3 cellular contexts compared by ENCODE assay signal in genomic region chr1:209844695-209845404, GRCh38.
TF ChIP-seq lines count a peak whose summit lies in the region.

No MANE protein-coding gene starts in this region.

TF ChIP-seq in SK-N-SH, 30 proteins besides CTCF, POLR2A, EP300 and RAD21:
- TF ChIP-seq, protein P1, sequence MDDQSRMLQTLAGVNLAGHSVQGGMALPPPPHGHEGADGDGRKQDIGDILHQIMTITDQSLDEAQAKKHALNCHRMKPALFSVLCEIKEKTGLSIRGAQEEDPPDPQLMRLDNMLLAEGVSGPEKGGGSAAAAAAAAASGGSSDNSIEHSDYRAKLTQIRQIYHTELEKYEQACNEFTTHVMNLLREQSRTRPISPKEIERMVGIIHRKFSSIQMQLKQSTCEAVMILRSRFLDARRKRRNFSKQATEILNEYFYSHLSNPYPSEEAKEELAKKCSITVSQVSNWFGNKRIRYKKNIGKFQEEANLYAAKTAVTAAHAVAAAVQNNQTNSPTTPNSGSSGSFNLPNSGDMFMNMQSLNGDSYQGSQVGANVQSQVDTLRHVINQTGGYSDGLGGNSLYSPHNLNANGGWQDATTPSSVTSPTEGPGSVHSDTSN (IDR thresholded peaks at IDR 0.05): peak; percentile 37; the same call in 1 of the 2 replicates
- TF ChIP-seq RFX5 (IDR thresholded peaks at IDR 0.05; ENCODE audit: low read length): no peak
TF ChIP-seq in SK-N-SH: peak in this region for 1.

TF ChIP-seq in SK-N-SH treated with all-trans-retinoic acid at 6 μM for 48 hours, 23 proteins besides CTCF, POLR2A, EP300 and RAD21:
- TF ChIP-seq, protein P2, sequence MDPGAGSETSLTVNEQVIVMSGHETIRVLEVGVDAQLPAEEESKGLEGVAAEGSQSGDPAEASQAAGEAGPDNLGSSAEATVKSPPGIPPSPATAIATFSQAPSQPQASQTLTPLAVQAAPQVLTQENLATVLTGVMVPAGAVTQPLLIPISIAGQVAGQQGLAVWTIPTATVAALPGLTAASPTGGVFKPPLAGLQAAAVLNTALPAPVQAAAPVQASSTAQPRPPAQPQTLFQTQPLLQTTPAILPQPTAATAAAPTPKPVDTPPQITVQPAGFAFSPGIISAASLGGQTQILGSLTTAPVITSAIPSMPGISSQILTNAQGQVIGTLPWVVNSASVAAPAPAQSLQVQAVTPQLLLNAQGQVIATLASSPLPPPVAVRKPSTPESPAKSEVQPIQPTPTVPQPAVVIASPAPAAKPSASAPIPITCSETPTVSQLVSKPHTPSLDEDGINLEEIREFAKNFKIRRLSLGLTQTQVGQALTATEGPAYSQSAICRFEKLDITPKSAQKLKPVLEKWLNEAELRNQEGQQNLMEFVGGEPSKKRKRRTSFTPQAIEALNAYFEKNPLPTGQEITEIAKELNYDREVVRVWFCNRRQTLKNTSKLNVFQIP (CRISPR knock-in tag; IDR thresholded peaks at IDR 0.05; ENCODE audit: borderline replicate concordance, low read depth): no peak
- TF ChIP-seq OSR1 (CRISPR knock-in tag; IDR thresholded peaks at IDR 0.05): no peak
- no peak for TF ChIP-seq ZFP30 (CRISPR knock-in tag; IDR thresholded peaks at IDR 0.05)
- TF ChIP-seq TCF4 (CRISPR knock-in tag; IDR thresholded peaks at IDR 0.05; ENCODE audit: borderline replicate concordance): no peak
- TF ChIP-seq GLIS3 (CRISPR knock-in tag; IDR thresholded peaks at IDR 0.05): no peak
- no peak for TF ChIP-seq ZNF565 (CRISPR knock-in tag; conservative IDR thresholded peaks at IDR 0.05; ENCODE audit: low read depth)
- TF ChIP-seq ARNTL (CRISPR knock-in tag; IDR thresholded peaks at IDR 0.05; ENCODE audit: borderline replicate concordance, low read depth): no peak
- no peak for TF ChIP-seq ZNF8 (CRISPR knock-in tag; IDR thresholded peaks at IDR 0.05)
- no peak for TF ChIP-seq CSRNP3 (CRISPR knock-in tag; IDR thresholded peaks at IDR 0.05)
- TF ChIP-seq, protein P3, sequence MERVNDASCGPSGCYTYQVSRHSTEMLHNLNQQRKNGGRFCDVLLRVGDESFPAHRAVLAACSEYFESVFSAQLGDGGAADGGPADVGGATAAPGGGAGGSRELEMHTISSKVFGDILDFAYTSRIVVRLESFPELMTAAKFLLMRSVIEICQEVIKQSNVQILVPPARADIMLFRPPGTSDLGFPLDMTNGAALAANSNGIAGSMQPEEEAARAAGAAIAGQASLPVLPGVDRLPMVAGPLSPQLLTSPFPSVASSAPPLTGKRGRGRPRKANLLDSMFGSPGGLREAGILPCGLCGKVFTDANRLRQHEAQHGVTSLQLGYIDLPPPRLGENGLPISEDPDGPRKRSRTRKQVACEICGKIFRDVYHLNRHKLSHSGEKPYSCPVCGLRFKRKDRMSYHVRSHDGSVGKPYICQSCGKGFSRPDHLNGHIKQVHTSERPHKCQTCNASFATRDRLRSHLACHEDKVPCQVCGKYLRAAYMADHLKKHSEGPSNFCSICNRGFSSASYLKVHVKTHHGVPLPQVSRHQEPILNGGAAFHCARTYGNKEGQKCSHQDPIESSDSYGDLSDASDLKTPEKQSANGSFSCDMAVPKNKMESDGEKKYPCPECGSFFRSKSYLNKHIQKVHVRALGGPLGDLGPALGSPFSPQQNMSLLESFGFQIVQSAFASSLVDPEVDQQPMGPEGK (CRISPR knock-in tag; IDR thresholded peaks at IDR 0.05; ENCODE audit: borderline replicate concordance): no peak
- TF ChIP-seq CREB5 (CRISPR knock-in tag; IDR thresholded peaks at IDR 0.05; ENCODE audit: low read depth): no peak
- TF ChIP-seq CSDC2 (CRISPR knock-in tag; IDR thresholded peaks at IDR 0.05): no peak
- TF ChIP-seq ZNF70 (CRISPR knock-in tag; IDR thresholded peaks at IDR 0.05): no peak
- no peak for TF ChIP-seq TSHZ2 (CRISPR knock-in tag; IDR thresholded peaks at IDR 0.05)
- no peak for TF ChIP-seq ISL1 (CRISPR knock-in tag; IDR thresholded peaks at IDR 0.05)
- no peak for TF ChIP-seq BACH2 (CRISPR knock-in tag; IDR thresholded peaks at IDR 0.05; ENCODE audit: borderline replicate concordance)
- TF ChIP-seq SNAI2 (CRISPR knock-in tag; IDR thresholded peaks at IDR 0.05): no peak
- TF ChIP-seq ZFP3 (CRISPR knock-in tag; IDR thresholded peaks at IDR 0.05): no peak

TF ChIP-seq in K562, 482 proteins besides CTCF, POLR2A, EP300 and RAD21:
- no peak for TF ChIP-seq ZNF224 (CRISPR knock-in tag; IDR thresholded peaks at IDR 0.05)
- no peak for TF ChIP-seq CEBPG (CRISPR knock-in tag; IDR thresholded peaks at IDR 0.05)
- peak; percentile 70 to 76 for TF ChIP-seq CEBPG (tag; conservative IDR thresholded peaks at IDR 0.05 in 1 of 2, IDR thresholded peaks at IDR 0.05 in 1 of 2)
- TF ChIP-seq CEBPB (tag; IDR thresholded peaks at IDR 0.05): peak; percentile 73
